Comparison of ENCODE assay signal across 1 cellular context in genomic region chr10:69449841-69450240, GRCh38.
TF ChIP-seq lines count a peak whose summit lies in the region.

No MANE protein-coding gene starts in this region.

TF ChIP-seq in WTC11, 78 proteins besides CTCF, POLR2A, EP300 and RAD21 (continued from another document):
- TF ChIP-seq ATF2 (CRISPR knock-in tag; IDR thresholded peaks at IDR 0.05; ENCODE audit: borderline replicate concordance, low read depth) (no peak), ZNF219 (CRISPR knock-in tag; IDR thresholded peaks at IDR 0.05; ENCODE audit: borderline replicate concordance) (no peak), CREM (CRISPR knock-in tag; IDR thresholded peaks at IDR 0.05) (no peak), ERG (CRISPR knock-in tag; IDR thresholded peaks at IDR 0.05) (no peak), ZNF416 (CRISPR knock-in tag; IDR thresholded peaks at IDR 0.05) (no peak), GTF2I (CRISPR knock-in tag; conservative IDR thresholded peaks at IDR 0.05) (no peak), STAT6 (CRISPR knock-in tag; conservative IDR thresholded peaks at IDR 0.05; ENCODE audit: low read depth) (no peak), MYBL2 (CRISPR knock-in tag; IDR thresholded peaks at IDR 0.05) (no peak), NFE2L1 (CRISPR knock-in tag; IDR thresholded peaks at IDR 0.05) (no peak), PRDM15 (CRISPR knock-in tag; IDR thresholded peaks at IDR 0.05) (no peak), NFYB (CRISPR knock-in tag; conservative IDR thresholded peaks at IDR 0.05; ENCODE audit: low read depth) (no peak), NR1H2 (CRISPR knock-in tag; IDR thresholded peaks at IDR 0.05) (no peak), USF1 (CRISPR knock-in tag; IDR thresholded peaks at IDR 0.05) (no peak), GRHL2 (CRISPR knock-in tag; IDR thresholded peaks at IDR 0.05; ENCODE audit: insufficient replicate concordance, severe bottlenecking) (no peak), IRF1 (CRISPR knock-in tag; IDR thresholded peaks at IDR 0.05) (no peak), ETV6 (CRISPR knock-in tag; IDR thresholded peaks at IDR 0.05) (no peak)
